1 cellular context compared by ENCODE assay signal in genomic region chr6:44269921-44270525, GRCh38.
TF ChIP-seq lines count a peak whose summit lies in the region.

Gene TMEM151B (plus strand): TSS chr6:44270450. CDS start chr6:44270743, 293 bp downstream.

TF ChIP-seq in A549, 52 proteins besides CTCF, POLR2A, EP300 and RAD21 (continued from another document):
- TF ChIP-seq USF2 (IDR thresholded peaks at IDR 0.05) = no peak
- no peak for TF ChIP-seq ELK1 (IDR thresholded peaks at IDR 0.05; ENCODE audit: low read depth, low read length)
- no peak for TF ChIP-seq HEYL (CRISPR knock-in tag; IDR thresholded peaks at IDR 0.05)
- TF ChIP-seq ZFP36 (IDR thresholded peaks at IDR 0.05; ENCODE audit: borderline replicate concordance, partially characterized antibody) = no peak
- TF ChIP-seq CBX8 (IDR thresholded peaks at IDR 0.05) = no peak
- no peak for TF ChIP-seq RARB (CRISPR knock-in tag; IDR thresholded peaks at IDR 0.05)
